17 cellular contexts compared by ENCODE assay signal in genomic region chr22:38080468-38080846, GRCh38. TPM values are rescaled to one million over a fixed set of nuclear protein-coding genes. Genes with fewer than 3 reads are reported as not detected.
A peak's percentile ranks its signal among the peaks of the same experiment; 100 is the strongest.
DNase-seq lines count a peak whose midpoint lies in the region; ATAC-seq, FAIRE-seq and TF ChIP-seq lines count a peak whose summit lies in the region.
"Had no signal": no experiment of that assay in that cellular context is flagged by ENCODE, and none has a peak within 500 bp of the region (broad histone marks: within the 10 kb centered on the region; RNA-seq: fewer than 3 reads in every experiment).

No MANE protein-coding gene starts in this region.

- no peaks in the 10 kb centered on the region for H3K9me3 ChIP-seq in iPS DF 6.9 (ENCODE audit: control insufficient read depth, insufficient read depth, low read length)
- H3K9me3 ChIP-seq: adrenal gland, Caco-2 had no signal

- H3K36me3 Mint-ChIP-seq in WTC11 (no peaks in the 10 kb centered on the region), progenitor cell of endocrine pancreas (ENCODE audit: insufficient read depth) (peaks cover 9% of the 10 kb centered on the region)
- H3K36me3 Mint-ChIP-seq in activated CD8-positive, alpha-beta memory T cell treated with anti-CD3 and anti-CD28 coated beads, Interleukin-2, amount 10 ng/mL, durations not matched to agents 7 days and 5 days: no peaks in the 10 kb centered on the region
- H3K36me3 Mint-ChIP-seq: activated CD4-positive, alpha-beta memory T cell treated with anti-CD3 and anti-CD28 coated beads for 36 hours had no signal

- DNase-seq in WTC11 (ENCODE audit: low spot score) (no peak), iPS DF 6.9 (ENCODE audit: low read depth, low spot score) (no peak), skeletal muscle cell (ENCODE audit: low read depth) (no peak), GM12891 (ENCODE audit: insufficient read length, low spot score) (no peak), progenitor cell of endocrine pancreas (ENCODE audit: low spot score, unreplicated experiment) (no peak)
- DNase-seq in activated CD8-positive, alpha-beta memory T cell treated with anti-CD3 and anti-CD28 coated beads, Interleukin-2, amount 10 ng/mL, durations not matched to agents 7 days and 5 days: no peak
- DNase-seq: activated CD4-positive, alpha-beta memory T cell treated with anti-CD3 and anti-CD28 coated beads for 36 hours; Caco-2; stimulated activated CD4-positive, alpha-beta T cell treated with anti-CD3 and anti-CD28 coated beads, Interleukin-2, amount 100 ng/mL, for 48 hours; stimulated activated CD8-positive, alpha-beta memory T cell treated with anti-CD3 and anti-CD28 coated beads, Interleukin-4, amount 100 ng/mL, for 48 hours had no signal

- H3K4me1 ChIP-seq in ACC112 (ENCODE audit: control insufficient read depth, insufficient read depth, low read length, unreplicated experiment) (peaks cover 4% of the 10 kb centered on the region), iPS DF 6.9 (ENCODE audit: control insufficient read depth, insufficient read depth, low read length) (peaks cover 5% of the 10 kb centered on the region; the same call in 1 of the 2 replicates)

- POLR2A ChIA-PET in WTC11 (lab: Charles Lee): no interaction called here

- ATAC-seq in WTC11 (no peak), GM19463 (IDR thresholded peaks at IDR 0.05; ENCODE audit: unreplicated experiment) (no peak)
- no peak for ATAC-seq in activated CD8-positive, alpha-beta memory T cell treated with anti-CD3 and anti-CD28 coated beads, Interleukin-2, amount 10 ng/mL, durations not matched to agents 7 days and 5 days

- H2AFZ ChIP-seq in ACC112 (ENCODE audit: low read length, unreplicated experiment): no peak overlapping the region

- H3K27me3 Mint-ChIP-seq in WTC11 (ENCODE audit: low read depth) (peaks cover 24% of the 10 kb centered on the region), progenitor cell of endocrine pancreas (peaks cover 8% of the 10 kb centered on the region)
- peaks cover 31% of the 10 kb centered on the region for H3K27me3 Mint-ChIP-seq in activated CD8-positive, alpha-beta memory T cell treated with anti-CD3 and anti-CD28 coated beads, Interleukin-2, amount 10 ng/mL, durations not matched to agents 7 days and 5 days

- CTCF ChIA-PET in WTC11 (lab: Charles Lee): interaction anchor here (1.0 to 14.3 kb wide), 5 partner anchors 11 to 138 kb away, joined by 3 to 183 read pairs (median 6); no protein-coding TSS in a partner anchor
- CTCF ChIA-PET in activated CD8-positive, alpha-beta memory T cell treated with anti-CD3 and anti-CD28 coated beads, Interleukin-2, amount 10 ng/mL, durations not matched to agents 7 days and 5 days (lab: Charles Lee): no interaction called here

- peaks cover 4% of the 10 kb centered on the region; the same call in 1 of the 2 replicates for H3K4me1 Mint-ChIP-seq in WTC11
- peaks cover 4% of the 10 kb centered on the region for H3K4me1 Mint-ChIP-seq in activated CD8-positive, alpha-beta memory T cell treated with anti-CD3 and anti-CD28 coated beads, Interleukin-2, amount 10 ng/mL, durations not matched to agents 7 days and 5 days
- peaks cover 4% of the 10 kb centered on the region for H3K4me1 Mint-ChIP-seq in progenitor cell of endocrine pancreas (ENCODE audit: low read depth)
- H3K4me1 Mint-ChIP-seq: nephron had no signal

- H3K27ac Mint-ChIP-seq in WTC11: no peak overlapping the region
- H3K27ac Mint-ChIP-seq in activated CD8-positive, alpha-beta memory T cell treated with anti-CD3 and anti-CD28 coated beads, Interleukin-2, amount 10 ng/mL, durations not matched to agents 7 days and 5 days: no peak overlapping the region
- no peak overlapping the region for H3K27ac Mint-ChIP-seq in progenitor cell of endocrine pancreas
- H3K27ac Mint-ChIP-seq: activated CD4-positive, alpha-beta memory T cell treated with anti-CD3 and anti-CD28 coated beads for 36 hours; activated T-helper 1 cell treated with anti-CD3 and anti-CD28 coated beads, Interleukin-12 subunit alpha, Interleukin-12 subunit beta, Interleukin-2, Interleukin-4 antibody, amounts not matched to agents 30 ng/mL and 10 ng/mL and 1 ng/mL, durations not matched to agents 14 hours and 24 hours and 36 hours; nephron had no signal

- H3K4me3 Mint-ChIP-seq in WTC11 (peak overlapping the region; percentile 38; the same call in 1 of the 2 replicates), progenitor cell of endocrine pancreas (ENCODE audit: low read depth) (no peak overlapping the region)
- H3K4me3 Mint-ChIP-seq in activated CD8-positive, alpha-beta memory T cell treated with anti-CD3 and anti-CD28 coated beads, Interleukin-2, amount 10 ng/mL, durations not matched to agents 7 days and 5 days: no peak overlapping the region
- H3K4me3 Mint-ChIP-seq: activated CD4-positive, alpha-beta memory T cell treated with anti-CD3 and anti-CD28 coated beads for 36 hours; nephron had no signal

- no peak for TF ChIP-seq POLR2A in GM12891 (IDR thresholded peaks at IDR 0.05; ENCODE audit: low read depth, low read length)

- no peaks in the 10 kb centered on the region for H3K27me3 ChIP-seq in ACC112 (ENCODE audit: insufficient read depth, low read length)
- H3K27me3 ChIP-seq in iPS DF 6.9 (ENCODE audit: control insufficient read depth, insufficient read depth, low read length): peaks cover 5% of the 10 kb centered on the region; the same call in 1 of the 2 replicates

- no peaks in the 10 kb centered on the region for H3K9me3 Mint-ChIP-seq in WTC11
- no peaks in the 10 kb centered on the region for H3K9me3 Mint-ChIP-seq in activated CD8-positive, alpha-beta memory T cell treated with anti-CD3 and anti-CD28 coated beads, Interleukin-2, amount 10 ng/mL, durations not matched to agents 7 days and 5 days (ENCODE audit: low read depth)
- H3K9me3 Mint-ChIP-seq in progenitor cell of endocrine pancreas (ENCODE audit: low read depth): no peaks in the 10 kb centered on the region
- H3K9me3 Mint-ChIP-seq: activated CD4-positive, alpha-beta memory T cell treated with anti-CD3 and anti-CD28 coated beads for 36 hours; activated T-helper 1 cell treated with anti-CD3 and anti-CD28 coated beads, Interleukin-12 subunit alpha, Interleukin-12 subunit beta, Interleukin-2, Interleukin-4 antibody, amounts not matched to agents 30 ng/mL and 10 ng/mL and 1 ng/mL, durations not matched to agents 14 hours and 24 hours and 36 hours; nephron had no signal

- H3K36me3 ChIP-seq in ACC112 (ENCODE audit: insufficient read depth, low read length) (no peaks in the 10 kb centered on the region), iPS DF 6.9 (ENCODE audit: control insufficient read depth, insufficient read depth, low read length) (no peaks in the 10 kb centered on the region)
- H3K36me3 ChIP-seq: adrenal gland had no signal

- H3K27ac ChIP-seq in ACC112 (ENCODE audit: low read depth, low read length): no peak overlapping the region
- H3K27ac ChIP-seq in iPS DF 6.9 (ENCODE audit: low read length): no peak overlapping the region
- H3K27ac ChIP-seq: adrenal gland had no signal

- FAIRE-seq in GM12891 (lab: Jason Lieb, UNC): no peak
- FAIRE-seq: colon had no signal

- H3K4me3 ChIP-seq in ACC112 (ENCODE audit: low read depth, low read length) (peak overlapping the region; percentile 83), iPS DF 6.9 (ENCODE audit: low read length) (peak overlapping the region; percentile 13; the same call in 1 of the 2 replicates), skeletal muscle cell (ENCODE audit: low read depth, low read length) (peak overlapping the region; percentile 42)

- no peak for TF ChIP-seq CTCF in WTC11 (IDR thresholded peaks at IDR 0.05)
- no peak for TF ChIP-seq CTCF in progenitor cell of endocrine pancreas (IDR thresholded peaks at IDR 0.05; ENCODE audit: unreplicated experiment)

- H3K79me2 ChIP-seq in ACC112 (ENCODE audit: control insufficient read depth, insufficient read depth, low read length, unreplicated experiment): peaks cover 3% of the 10 kb centered on the region

- no CpG with 5 or more reads among the region's 11 CpGs for WGBS in iPS DF 6.9 (ENCODE audit: insufficient coverage, insufficient read length)

TF ChIP-seq in WTC11, 78 proteins besides CTCF, POLR2A, EP300 and RAD21 (continues in another document):
- no peak for TF ChIP-seq ESRRA (CRISPR knock-in tag; IDR thresholded peaks at IDR 0.05; ENCODE audit: borderline replicate concordance)
- TF ChIP-seq NR3C1 (CRISPR knock-in tag; conservative IDR thresholded peaks at IDR 0.05; ENCODE audit: low read depth): no peak

TF ChIP-seq in GM12891, 5 proteins besides CTCF, POLR2A, EP300 and RAD21:
- TF ChIP-seq POU2F2 (IDR thresholded peaks at IDR 0.05; ENCODE audit: low read depth, low read length): no peak
- no peak for TF ChIP-seq TAF1 (IDR thresholded peaks at IDR 0.05; ENCODE audit: low read depth, low read length)
- TF ChIP-seq PAX5 (IDR thresholded peaks at IDR 0.05; ENCODE audit: insufficient read depth, low read length, severe bottlenecking): no peak
- no peak for TF ChIP-seq SPI1 (IDR thresholded peaks at IDR 0.05; ENCODE audit: low read depth, low read length)
- no peak for TF ChIP-seq POLR2AphosphoS5 (IDR thresholded peaks at IDR 0.05; ENCODE audit: low read depth, low read length)

RNA-seq across cellular contexts. Expression of gene SLC16A8, which starts 3.5 kb away (rescaled TPM):
- total RNA-seq in WTC11 (2021) (0.53 to 0.98 TPM (median 0.57 TPM) in 3 replicates), progenitor cell of endocrine pancreas (2.6 and 3.0 TPM in 2 replicates)
- 0.36 TPM for polyA plus RNA-seq in GM12891 (2012; ENCODE audit: low read depth, missing spikeins)
- total RNA-seq in activated CD8-positive, alpha-beta memory T cell treated with anti-CD3 and anti-CD28 coated beads, Interleukin-2, amount 10 ng/mL, durations not matched to agents 7 days and 5 days: not detected
- total RNA-seq: Caco-2, renal cortical epithelial cell had no signal

RNA-seq across cellular contexts. Expression of gene PICK1, which starts 23.3 kb away (rescaled TPM):
- total RNA-seq in WTC11 (2021): 28.1 to 33.4 TPM (median 28.2 TPM) in 3 replicates
- polyA plus RNA-seq in GM12891 (2012; ENCODE audit: low read depth, missing spikeins): 9.6 TPM
- 10 to 100 TPM; 12.5 to 15.9 TPM for total RNA-seq in activated CD8-positive, alpha-beta memory T cell treated with anti-CD3 and anti-CD28 coated beads, Interleukin-2, amount 10 ng/mL, durations not matched to agents 7 days and 5 days
- total RNA-seq in progenitor cell of endocrine pancreas: 64.2 and 67.3 TPM in 2 replicates

RNA-seq across cellular contexts. Expression of gene BAIAP2L2, which starts 30.0 kb away (rescaled TPM):
- total RNA-seq in WTC11 (2021) (3.0 to 5.7 TPM (median 4.9 TPM) in 3 replicates), progenitor cell of endocrine pancreas (6.5 and 7.0 TPM in 2 replicates)
- polyA plus RNA-seq in GM12891 (2012; ENCODE audit: low read depth, missing spikeins): 0.50 TPM
- under 1 TPM; 0.37 to 0.70 TPM for total RNA-seq in activated CD8-positive, alpha-beta memory T cell treated with anti-CD3 and anti-CD28 coated beads, Interleukin-2, amount 10 ng/mL, durations not matched to agents 7 days and 5 days

Comparison
In these comparisons a context has a peak if more than half of its experiments do, and no peak if none do; other contexts are left out.
1. H3K4me3 ChIP-seq: peak in every context shown above with its lines; median percentile 83 in ACC112; 42 in skeletal muscle cell; 13 in iPS DF 6.9.